Comparison of ENCODE assay signal across 1 cellular context in the genomic region with DNA sequence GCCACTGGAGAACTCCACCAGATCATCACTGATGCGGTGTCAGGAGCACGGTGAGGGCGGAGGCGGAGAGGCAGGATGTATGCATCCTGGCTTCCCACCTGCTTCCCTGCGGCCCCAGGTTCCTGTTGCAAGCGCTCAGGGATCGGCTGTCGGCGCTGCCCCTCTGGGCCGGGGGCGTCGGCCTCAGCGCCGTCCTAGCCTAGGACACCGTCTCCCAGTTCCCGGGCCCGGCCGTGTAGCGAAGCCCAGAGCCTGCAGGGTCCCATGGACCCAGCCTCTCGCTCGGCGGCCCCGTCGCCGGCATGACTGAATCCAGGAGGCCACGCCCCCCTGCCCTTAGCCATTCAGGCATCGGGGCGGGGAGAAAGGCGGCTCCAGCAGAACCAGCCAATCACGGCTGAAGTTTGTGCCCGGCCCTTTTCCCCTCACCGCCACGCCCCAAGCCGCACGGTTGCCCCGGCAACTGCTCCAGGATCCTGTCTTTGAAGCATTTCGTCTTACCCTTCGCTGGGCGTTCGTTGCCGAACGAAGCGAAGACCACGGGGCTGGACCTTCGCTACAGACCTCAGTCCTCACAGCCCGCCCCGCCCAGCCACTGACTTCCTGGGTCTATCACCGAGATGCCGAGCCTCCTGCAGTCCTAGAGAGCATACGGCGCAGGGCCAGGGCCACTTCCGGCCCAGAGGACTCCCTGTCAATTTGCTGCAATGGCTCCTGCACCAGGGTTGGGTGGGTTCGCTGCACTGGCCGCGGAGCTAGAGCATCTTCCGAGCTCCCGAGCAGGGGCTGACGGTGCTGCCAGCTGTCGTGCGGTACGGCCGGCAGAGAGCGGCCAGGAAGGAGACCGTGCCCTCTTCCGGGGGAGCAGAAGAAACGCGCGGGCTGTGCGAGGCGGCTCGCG.
TF ChIP-seq lines count a peak whose summit lies in the region.

No MANE protein-coding gene starts in this region.

TF ChIP-seq in HepG2, 621 proteins besides CTCF, POLR2A, EP300 and RAD21 (continued from another document and continues in another):
- TF ChIP-seq, protein P1, sequence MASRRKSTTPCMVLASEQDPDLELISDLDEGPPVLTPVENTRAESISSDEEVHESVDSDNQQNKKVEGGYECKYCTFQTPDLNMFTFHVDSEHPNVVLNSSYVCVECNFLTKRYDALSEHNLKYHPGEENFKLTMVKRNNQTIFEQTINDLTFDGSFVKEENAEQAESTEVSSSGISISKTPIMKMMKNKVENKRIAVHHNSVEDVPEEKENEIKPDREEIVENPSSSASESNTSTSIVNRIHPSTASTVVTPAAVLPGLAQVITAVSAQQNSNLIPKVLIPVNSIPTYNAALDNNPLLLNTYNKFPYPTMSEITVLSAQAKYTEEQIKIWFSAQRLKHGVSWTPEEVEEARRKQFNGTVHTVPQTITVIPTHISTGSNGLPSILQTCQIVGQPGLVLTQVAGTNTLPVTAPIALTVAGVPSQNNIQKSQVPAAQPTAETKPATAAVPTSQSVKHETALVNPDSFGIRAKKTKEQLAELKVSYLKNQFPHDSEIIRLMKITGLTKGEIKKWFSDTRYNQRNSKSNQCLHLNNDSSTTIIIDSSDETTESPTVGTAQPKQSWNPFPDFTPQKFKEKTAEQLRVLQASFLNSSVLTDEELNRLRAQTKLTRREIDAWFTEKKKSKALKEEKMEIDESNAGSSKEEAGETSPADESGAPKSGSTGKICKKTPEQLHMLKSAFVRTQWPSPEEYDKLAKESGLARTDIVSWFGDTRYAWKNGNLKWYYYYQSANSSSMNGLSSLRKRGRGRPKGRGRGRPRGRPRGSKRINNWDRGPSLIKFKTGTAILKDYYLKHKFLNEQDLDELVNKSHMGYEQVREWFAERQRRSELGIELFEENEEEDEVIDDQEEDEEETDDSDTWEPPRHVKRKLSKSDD (CRISPR knock-in tag; IDR thresholded peaks at IDR 0.05; ENCODE audit: low read depth): no peak; the same call in 1 of the 2 replicates
- TF ChIP-seq PAF1 (CRISPR knock-in tag; IDR thresholded peaks at IDR 0.05) (no peak), ZFY (CRISPR knock-in tag; IDR thresholded peaks at IDR 0.05) (peak; percentile 54; the same call in 1 of the 2 replicates), SRSF4 (IDR thresholded peaks at IDR 0.05; ENCODE audit: low read depth, low read length, poor library complexity, severe bottlenecking) (no peak), ZNF652 (CRISPR knock-in tag; IDR thresholded peaks at IDR 0.05; ENCODE audit: borderline replicate concordance, low read depth) (no peak), ZNF589 (CRISPR knock-in tag; conservative IDR thresholded peaks at IDR 0.05) (peak; percentile 17; the same call in 1 of the 2 replicates), ZNF772 (CRISPR knock-in tag; IDR thresholded peaks at IDR 0.05) (peak; percentile 22; the same call in 1 of the 2 replicates), ZNF276 (CRISPR knock-in tag; IDR thresholded peaks at IDR 0.05; ENCODE audit: low read depth) (peak; percentile 59; the same call in 1 of the 2 replicates), ZKSCAN8 (CRISPR knock-in tag; IDR thresholded peaks at IDR 0.05; ENCODE audit: borderline replicate concordance) (no peak), AKAP8 (CRISPR knock-in tag; IDR thresholded peaks at IDR 0.05) (peak; percentile 37; the same call in 1 of the 2 replicates), DNMT1 (CRISPR knock-in tag; IDR thresholded peaks at IDR 0.05) (peak; percentile 52; the same call in 1 of the 2 replicates), IKZF4 (CRISPR knock-in tag; IDR thresholded peaks at IDR 0.05; ENCODE audit: borderline replicate concordance, low read depth, not compliant biosample characterization) (peak; percentile 24), SCMH1 (CRISPR knock-in tag; IDR thresholded peaks at IDR 0.05; ENCODE audit: borderline replicate concordance) (no peak), PITX1 (CRISPR knock-in tag; IDR thresholded peaks at IDR 0.05) (0 out of 2 replicates have a peak, but pooled peaks have one; percentile 38), ZC3H4 (CRISPR knock-in tag; IDR thresholded peaks at IDR 0.05; ENCODE audit: borderline replicate concordance) (no peak), ZNF331 (CRISPR knock-in tag; IDR thresholded peaks at IDR 0.05) (0 out of 2 replicates have a peak, but pooled peaks have one; percentile 25), ZNF430 (CRISPR knock-in tag; IDR thresholded peaks at IDR 0.05) (no peak; the same call in 1 of the 2 replicates), ZNF639 (CRISPR knock-in tag; conservative IDR thresholded peaks at IDR 0.05) (no peak), ATF4 (CRISPR knock-in tag; IDR thresholded peaks at IDR 0.05) (no peak), CREB1 (IDR thresholded peaks at IDR 0.05) (peak; percentile 72), CREB1 (CRISPR knock-in tag; IDR thresholded peaks at IDR 0.05) (0 out of 2 replicates have a peak, but pooled peaks have one; percentile 53), ZNF598 (CRISPR knock-in tag; IDR thresholded peaks at IDR 0.05; ENCODE audit: borderline replicate concordance) (peak; percentile 55; the same call in 1 of the 2 replicates), ZNF34 (CRISPR knock-in tag; IDR thresholded peaks at IDR 0.05; ENCODE audit: borderline replicate concordance) (no peak), ZNF138 (CRISPR knock-in tag; IDR thresholded peaks at IDR 0.05; ENCODE audit: low read depth) (no peak), SMAD9 (CRISPR knock-in tag; IDR thresholded peaks at IDR 0.05) (no peak), CEBPG (CRISPR knock-in tag; IDR thresholded peaks at IDR 0.05) (no peak), SRSF9 (IDR thresholded peaks at IDR 0.05; ENCODE audit: borderline replicate concordance, insufficient read depth, low read depth, low read length, poor library complexity, severe bottlenecking) (no peak), ZSCAN22 (CRISPR knock-in tag; IDR thresholded peaks at IDR 0.05) (no peak; the same call in 1 of the 2 replicates), HHEX (CRISPR knock-in tag; IDR thresholded peaks at IDR 0.05) (no peak), FOXJ3 (CRISPR knock-in tag; IDR thresholded peaks at IDR 0.05; ENCODE audit: borderline replicate concordance) (peak; percentile 29; the same call in 1 of the 2 replicates), ZEB1 (IDR thresholded peaks at IDR 0.05; ENCODE audit: insufficient replicate concordance, low read depth) (peak; percentile 26)
- TF ChIP-seq, protein P2, sequence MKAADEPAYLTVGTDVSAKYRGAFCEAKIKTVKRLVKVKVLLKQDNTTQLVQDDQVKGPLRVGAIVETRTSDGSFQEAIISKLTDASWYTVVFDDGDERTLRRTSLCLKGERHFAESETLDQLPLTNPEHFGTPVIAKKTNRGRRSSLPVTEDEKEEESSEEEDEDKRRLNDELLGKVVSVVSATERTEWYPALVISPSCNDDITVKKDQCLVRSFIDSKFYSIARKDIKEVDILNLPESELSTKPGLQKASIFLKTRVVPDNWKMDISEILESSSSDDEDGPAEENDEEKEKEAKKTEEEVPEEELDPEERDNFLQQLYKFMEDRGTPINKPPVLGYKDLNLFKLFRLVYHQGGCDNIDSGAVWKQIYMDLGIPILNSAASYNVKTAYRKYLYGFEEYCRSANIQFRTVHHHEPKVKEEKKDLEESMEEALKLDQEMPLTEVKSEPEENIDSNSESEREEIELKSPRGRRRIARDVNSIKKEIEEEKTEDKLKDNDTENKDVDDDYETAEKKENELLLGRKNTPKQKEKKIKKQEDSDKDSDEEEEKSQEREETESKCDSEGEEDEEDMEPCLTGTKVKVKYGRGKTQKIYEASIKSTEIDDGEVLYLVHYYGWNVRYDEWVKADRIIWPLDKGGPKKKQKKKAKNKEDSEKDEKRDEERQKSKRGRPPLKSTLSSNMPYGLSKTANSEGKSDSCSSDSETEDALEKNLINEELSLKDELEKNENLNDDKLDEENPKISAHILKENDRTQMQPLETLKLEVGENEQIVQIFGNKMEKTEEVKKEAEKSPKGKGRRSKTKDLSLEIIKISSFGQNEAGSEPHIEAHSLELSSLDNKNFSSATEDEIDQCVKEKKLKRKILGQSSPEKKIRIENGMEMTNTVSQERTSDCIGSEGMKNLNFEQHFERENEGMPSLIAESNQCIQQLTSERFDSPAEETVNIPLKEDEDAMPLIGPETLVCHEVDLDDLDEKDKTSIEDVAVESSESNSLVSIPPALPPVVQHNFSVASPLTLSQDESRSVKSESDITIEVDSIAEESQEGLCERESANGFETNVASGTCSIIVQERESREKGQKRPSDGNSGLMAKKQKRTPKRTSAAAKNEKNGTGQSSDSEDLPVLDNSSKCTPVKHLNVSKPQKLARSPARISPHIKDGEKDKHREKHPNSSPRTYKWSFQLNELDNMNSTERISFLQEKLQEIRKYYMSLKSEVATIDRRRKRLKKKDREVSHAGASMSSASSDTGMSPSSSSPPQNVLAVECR (CRISPR knock-in tag; IDR thresholded peaks at IDR 0.05; ENCODE audit: borderline replicate concordance): peak; percentile 92
- TF ChIP-seq, protein P3, sequence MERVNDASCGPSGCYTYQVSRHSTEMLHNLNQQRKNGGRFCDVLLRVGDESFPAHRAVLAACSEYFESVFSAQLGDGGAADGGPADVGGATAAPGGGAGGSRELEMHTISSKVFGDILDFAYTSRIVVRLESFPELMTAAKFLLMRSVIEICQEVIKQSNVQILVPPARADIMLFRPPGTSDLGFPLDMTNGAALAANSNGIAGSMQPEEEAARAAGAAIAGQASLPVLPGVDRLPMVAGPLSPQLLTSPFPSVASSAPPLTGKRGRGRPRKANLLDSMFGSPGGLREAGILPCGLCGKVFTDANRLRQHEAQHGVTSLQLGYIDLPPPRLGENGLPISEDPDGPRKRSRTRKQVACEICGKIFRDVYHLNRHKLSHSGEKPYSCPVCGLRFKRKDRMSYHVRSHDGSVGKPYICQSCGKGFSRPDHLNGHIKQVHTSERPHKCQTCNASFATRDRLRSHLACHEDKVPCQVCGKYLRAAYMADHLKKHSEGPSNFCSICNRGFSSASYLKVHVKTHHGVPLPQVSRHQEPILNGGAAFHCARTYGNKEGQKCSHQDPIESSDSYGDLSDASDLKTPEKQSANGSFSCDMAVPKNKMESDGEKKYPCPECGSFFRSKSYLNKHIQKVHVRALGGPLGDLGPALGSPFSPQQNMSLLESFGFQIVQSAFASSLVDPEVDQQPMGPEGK (CRISPR knock-in tag; IDR thresholded peaks at IDR 0.05): no peak
- TF ChIP-seq, protein P4, sequence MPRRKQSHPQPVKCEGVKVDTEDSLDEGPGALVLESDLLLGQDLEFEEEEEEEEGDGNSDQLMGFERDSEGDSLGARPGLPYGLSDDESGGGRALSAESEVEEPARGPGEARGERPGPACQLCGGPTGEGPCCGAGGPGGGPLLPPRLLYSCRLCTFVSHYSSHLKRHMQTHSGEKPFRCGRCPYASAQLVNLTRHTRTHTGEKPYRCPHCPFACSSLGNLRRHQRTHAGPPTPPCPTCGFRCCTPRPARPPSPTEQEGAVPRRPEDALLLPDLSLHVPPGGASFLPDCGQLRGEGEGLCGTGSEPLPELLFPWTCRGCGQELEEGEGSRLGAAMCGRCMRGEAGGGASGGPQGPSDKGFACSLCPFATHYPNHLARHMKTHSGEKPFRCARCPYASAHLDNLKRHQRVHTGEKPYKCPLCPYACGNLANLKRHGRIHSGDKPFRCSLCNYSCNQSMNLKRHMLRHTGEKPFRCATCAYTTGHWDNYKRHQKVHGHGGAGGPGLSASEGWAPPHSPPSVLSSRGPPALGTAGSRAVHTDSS (CRISPR knock-in tag; conservative IDR thresholded peaks at IDR 0.05): no peak
